ENCODE assay signal across 9 cellular contexts in genomic region chr18:79982736-79983135, GRCh38. TPM values are rescaled to one million over a fixed set of nuclear protein-coding genes. Genes with fewer than 3 reads are reported as not detected.
DNase-seq lines count a peak whose midpoint lies in the region; ATAC-seq and TF ChIP-seq lines count a peak whose summit lies in the region.
"Had no signal": no experiment of that assay in that cellular context is flagged by ENCODE, and none has a peak within 500 bp of the region (broad histone marks: within the 10 kb centered on the region; RNA-seq: fewer than 3 reads in every experiment).

No MANE protein-coding gene starts in this region.

- DNase-seq in AML-193 (lab: John Stamatoyannopoulos, UW) = peak; percentile 70 to 73
- DNase-seq in GM12865 (ENCODE audit: low read depth) = peak; percentile 22
- DNase-seq in activated CD4-positive, alpha-beta T cell treated with anti-CD3 and anti-CD28 coated beads, Interleukin-2, amount 50 U/mL, for 1 hour = peak; percentile 19
- DNase-seq in iris pigment epithelial cell (ENCODE audit: low read depth) = peak; percentile 61
- DNase-seq in retina = no peak
- no peak for DNase-seq in sciatic nerve (ENCODE audit: low spot score)
- no peak for DNase-seq in stimulated activated naive CD4-positive, alpha-beta T cell (lab: John Stamatoyannopoulos, UW)
- DNase-seq: MM.1S had no signal

- no peak for TF ChIP-seq CTCF in GM12865 (IDR thresholded peaks at IDR 0.05; ENCODE audit: insufficient read depth, low read depth, low read length, missing control alignments)

- no peak overlapping the region for H3K4me3 ChIP-seq in GM12865 (ENCODE audit: low read depth, low read length)

- intact Hi-C loops in sciatic nerve (cut with DNase I) = no loop called here

- ATAC-seq in HG03457 (IDR thresholded peaks at IDR 0.05; ENCODE audit: unreplicated experiment) (no peak), sciatic nerve (no peak)

RNA-seq across cellular contexts. Expression of gene TXNL4A, which starts 5.6 kb away (rescaled TPM):
- 71.7 TPM for total RNA-seq in sciatic nerve

RNA-seq across cellular contexts. Expression of gene HSBP1L1, which starts 18.3 kb away (rescaled TPM):
- 16.9 TPM for total RNA-seq in sciatic nerve

RNA-seq across cellular contexts. Expression of gene SLC66A2, which starts 31.3 kb away (rescaled TPM):
- 65.2 TPM for total RNA-seq in sciatic nerve

RNA-seq across cellular contexts. Expression of gene RBFA, which starts 51.5 kb away (rescaled TPM):
- 23.8 TPM for total RNA-seq in sciatic nerve

Comparison
In these comparisons a context has a peak if more than half of its experiments do, and no peak if none do; other contexts are left out.
1. DNase-seq: peak in AML-193 (2 of 2), GM12865 (single experiment), activated CD4-positive, alpha-beta T cell treated with anti-CD3 and anti-CD28 coated beads, Interleukin-2, amount 50 U/mL, for 1 hour (single experiment) and iris pigment epithelial cell (single experiment); none in retina (single experiment), sciatic nerve (single experiment) and stimulated activated naive CD4-positive, alpha-beta T cell (0 of 6).